In the genomic region with DNA sequence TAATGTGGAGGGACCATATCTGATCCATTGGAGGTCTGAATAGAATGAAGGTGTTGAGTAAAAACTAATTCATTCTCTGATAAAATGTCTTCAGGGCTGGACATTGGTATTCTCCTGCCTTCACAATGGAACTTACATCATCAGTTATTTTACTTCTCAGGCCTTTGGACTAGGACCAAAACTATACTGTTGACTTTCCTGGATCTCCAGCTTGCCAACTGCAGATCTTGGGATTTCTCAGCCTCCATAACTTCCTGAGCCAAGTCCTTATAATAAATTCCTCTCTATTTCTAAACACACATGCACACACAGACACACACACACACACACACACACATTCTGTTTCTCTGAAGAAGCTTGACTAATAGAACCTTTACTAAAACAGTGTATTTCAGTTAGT, we compare ENCODE assay signal across 6 cellular contexts.
"Had no signal": no experiment of that assay in that cellular context is flagged by ENCODE, and none has a peak within 500 bp of the region (broad histone marks: within the 10 kb centered on the region; RNA-seq: fewer than 3 reads in every experiment).

No MANE protein-coding gene starts in this region.

- H3K4me2 ChIP-seq: GM23338 had no signal

- H3K27me3 Mint-ChIP-seq: IgD-negative memory B cell had no signal

- H3K9me3 Mint-ChIP-seq: GM23338 had no signal

- H3K4me1 Mint-ChIP-seq: GM23338, IgD-negative memory B cell had no signal

- H3K36me3 Mint-ChIP-seq: IgD-negative memory B cell had no signal

- DNase-seq: H7, HFFc6 had no signal

- H3K27ac Mint-ChIP-seq: GM23338, HFFc6, IgD-negative memory B cell had no signal

- H3K36me3 ChIP-seq: HAP-1 had no signal

- H3K9me3 ChIP-seq: HAP-1 had no signal

- H2AFZ ChIP-seq: GM23338 had no signal

- H3K4me3 ChIP-seq: GM23338, HAP-1 had no signal

- H3K4me1 ChIP-seq: HAP-1 had no signal

- H3K4me3 Mint-ChIP-seq: GM23338, HFFc6, IgD-negative memory B cell had no signal

- H3K27ac ChIP-seq: HL-60 had no signal
